In the genomic region with DNA sequence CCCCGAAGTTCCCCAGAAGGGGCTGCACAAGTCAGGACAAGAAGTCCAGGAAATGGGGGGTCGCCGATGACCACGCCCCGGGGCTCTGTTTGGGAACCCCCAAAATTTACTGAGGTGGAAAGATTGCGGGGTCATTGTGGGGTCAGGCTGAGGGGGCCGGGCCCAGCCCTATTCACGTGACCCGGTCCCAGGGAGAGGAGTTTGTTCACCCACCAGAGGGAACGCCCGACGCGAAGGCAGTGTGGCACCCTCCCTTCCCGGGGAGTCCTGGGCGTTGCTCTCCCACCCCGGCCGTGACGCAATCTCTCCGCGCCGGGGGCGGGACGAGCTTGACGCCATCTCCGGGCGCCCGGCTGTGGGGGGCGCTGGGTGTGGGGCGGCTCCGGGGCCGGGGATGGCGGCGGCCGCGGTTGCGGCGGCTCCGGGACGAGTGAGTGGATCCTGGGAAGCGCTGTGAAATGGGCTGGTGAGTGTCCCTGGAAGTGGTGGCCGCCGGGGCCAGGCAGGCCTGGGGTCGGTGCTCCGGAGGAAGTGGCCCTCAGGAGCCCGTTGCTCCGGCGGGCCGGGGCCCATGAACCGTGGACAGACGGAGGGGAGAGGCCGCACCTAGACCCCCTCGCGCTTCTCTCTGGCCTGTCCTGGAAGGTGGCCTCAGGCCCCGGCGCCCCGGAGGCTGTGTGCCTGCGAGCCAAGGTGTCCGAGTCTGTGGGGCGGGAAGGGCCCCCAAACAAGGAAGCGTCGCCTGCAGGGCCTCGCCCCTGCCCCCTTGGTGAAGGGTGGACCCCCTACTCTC, we compare ENCODE assay signal across 8 cellular contexts. TPM values are rescaled to one million over a fixed set of nuclear protein-coding genes. Genes with fewer than 3 reads are reported as not detected.
DNase-seq lines count a peak whose midpoint lies in the region; ATAC-seq and TF ChIP-seq lines count a peak whose summit lies in the region.

TSS of gene ATXN1L (plus strand) at position 338 of the 793 bp plus-strand sequence. CDS start 3,765 bp downstream, outside the sequence.

- H3K4me3 Mint-ChIP-seq in CD8-positive, alpha-beta T cell, result peak within 1 kb of the TSS; percentile 90
- H3K4me3 Mint-ChIP-seq in effector memory CD8-positive, alpha-beta T cell, result peak within 1 kb of the TSS; percentile 94 to 98
- H3K4me3 Mint-ChIP-seq in memory B cell, result peak within 1 kb of the TSS; percentile 93

- H3K27ac ChIP-seq in CD8-positive, alpha-beta T cell (ENCODE audit: low read depth, low read length), result peak within 1 kb of the TSS; percentile 88

- H3K36me3 ChIP-seq in CD8-positive, alpha-beta T cell (ENCODE audit: insufficient read depth, low read length), result peaks cover 8% of the 10 kb centered on the region

- no peaks in the 10 kb centered on the region for H3K9me3 Mint-ChIP-seq in CD8-positive, alpha-beta T cell
- no peaks in the 10 kb centered on the region for H3K9me3 Mint-ChIP-seq in effector memory CD8-positive, alpha-beta T cell
- no peaks in the 10 kb centered on the region for H3K9me3 Mint-ChIP-seq in memory B cell

- no peaks in the 10 kb centered on the region for H3K9me3 ChIP-seq in CD8-positive, alpha-beta T cell (ENCODE audit: low read length)

- H3K4me1 Mint-ChIP-seq in CD8-positive, alpha-beta T cell (ENCODE audit: low read depth), result peaks cover 39% of the 10 kb centered on the region
- peaks cover 18 to 35% of the 10 kb centered on the region in 2 donors for H3K4me1 Mint-ChIP-seq in effector memory CD8-positive, alpha-beta T cell (ENCODE audit: low read depth in 2 of 2)
- H3K4me1 Mint-ChIP-seq in memory B cell, result peaks cover 41% of the 10 kb centered on the region

- TF ChIP-seq CTCF in CD8-positive, alpha-beta T cell (IDR thresholded peaks at IDR 0.05), result peak; percentile 12

- intact Hi-C loops in CD8-positive, alpha-beta T cell (cut with DNase I, micrococcal nuclease), result loop anchor here (1.0 to 2.0 kb wide), 5 partner anchors 36 to 163 kb away; partner anchors contain the start of genes IST1 (in 2 of the 2) and DHODH (in 1 of the 2)

- no peaks in the 10 kb centered on the region for H3K27me3 Mint-ChIP-seq in CD8-positive, alpha-beta T cell (ENCODE audit: low read depth)
- H3K27me3 Mint-ChIP-seq in effector memory CD8-positive, alpha-beta T cell, result no peaks in the 10 kb centered on the region
- H3K27me3 Mint-ChIP-seq in memory B cell, result no peaks in the 10 kb centered on the region

- DNase-seq in CD8-positive, alpha-beta T cell, result peak; percentile 88 to 98 (median 92)
- DNase-seq in HK-2 (ENCODE audit: unreplicated experiment) (peak; percentile 90), NK-92 (lab: John Stamatoyannopoulos, UW; ENCODE audit: unreplicated experiment) (peak; percentile 31), memory B cell (ENCODE audit: low spot score in 2 of 2) (peak; percentile 94 to 100)
- peak; percentile 91 to 97 (median 97) for DNase-seq in effector memory CD8-positive, alpha-beta T cell
- peak; percentile 86 for DNase-seq in stimulated activated CD8-positive, alpha-beta memory T cell treated with anti-CD3 and anti-CD28 coated beads, Interleukin-12 subunit alpha, Interleukin-12 subunit beta, amount 100 ng/mL, for 1 hour (ENCODE audit: low read depth)

- CTCF ChIA-PET in CD8-positive, alpha-beta T cell (lab: Charles Lee), result interaction anchor here (6.5 kb wide), 1 partner anchor 36 kb away, joined by 51 read pairs; the partner anchor contains the start of gene ZNF821
- CTCF ChIA-PET in activated CD8-positive, alpha-beta memory T cell treated with anti-CD3 and anti-CD28 coated beads for 36 hours (lab: Charles Lee), result interaction anchor here (0.8 to 2.5 kb wide), 2 partner anchors 11 to 37 kb away, joined by 3 to 9 read pairs; no protein-coding TSS in a partner anchor

- peak within 1 kb of the TSS; percentile 87 for H3K4me3 ChIP-seq in CD8-positive, alpha-beta T cell (ENCODE audit: low read depth, low read length)

- H3K27me3 ChIP-seq in CD8-positive, alpha-beta T cell (ENCODE audit: insufficient read depth, low read length), result no peaks in the 10 kb centered on the region

- peaks cover 16% of the 10 kb centered on the region for H3K4me1 ChIP-seq in CD8-positive, alpha-beta T cell (ENCODE audit: insufficient read depth, low read length)

- ATAC-seq in CD8-positive, alpha-beta T cell, result peak; percentile 94
- ATAC-seq in GM19455 (IDR thresholded peaks at IDR 0.05; ENCODE audit: unreplicated experiment), result peak; percentile 60
- peak; percentile 93 for ATAC-seq in effector memory CD8-positive, alpha-beta T cell (replicated peaks)
- ATAC-seq in memory B cell (ENCODE audit: low read depth), result peak; percentile 87

- H3K27ac Mint-ChIP-seq in CD8-positive, alpha-beta T cell, result peak within 1 kb of the TSS; percentile 94
- H3K27ac Mint-ChIP-seq in effector memory CD8-positive, alpha-beta T cell, result peak within 1 kb of the TSS; percentile 97 to 98
- H3K27ac Mint-ChIP-seq in memory B cell, result peak within 1 kb of the TSS; percentile 98

- POLR2A ChIA-PET in CD8-positive, alpha-beta T cell (lab: Charles Lee), result interaction anchor here (0.6 to 4.1 kb wide), 8 partner anchors 9 to 360 kb away, joined by 3 to 46 read pairs (median 6); partner anchors contain the start of genes AP1G1, IST1 and ZNF821
- POLR2A ChIA-PET in activated CD8-positive, alpha-beta memory T cell treated with anti-CD3 and anti-CD28 coated beads for 36 hours (lab: Charles Lee), result interaction anchor here (0.5 to 1.6 kb wide), 4 partner anchors 10 to 40 kb away, joined by 3 to 6 read pairs (median 4); no protein-coding TSS in a partner anchor

- peaks cover 29% of the 10 kb centered on the region for H3K36me3 Mint-ChIP-seq in CD8-positive, alpha-beta T cell
- H3K36me3 Mint-ChIP-seq in effector memory CD8-positive, alpha-beta T cell (ENCODE audit: insufficient read depth), result peaks cover 45% of the 10 kb centered on the region
- peaks cover 25% of the 10 kb centered on the region for H3K36me3 Mint-ChIP-seq in memory B cell

RNA-seq across cellular contexts. Expression of gene ATXN1L, which starts in this region (rescaled TPM):
- 10 to 100 TPM; 64.9 to 67.4 TPM for total RNA-seq in CD8-positive, alpha-beta T cell
- total RNA-seq in activated CD8-positive, alpha-beta memory T cell treated with anti-CD3 and anti-CD28 coated beads for 36 hours, result 10 to 100 TPM; 16.5 to 16.6 TPM

Comparison
In these comparisons a context has a peak if more than half of its experiments do, and no peak if none do; other contexts are left out.
1. Peak in every context shown above with its lines: DNase-seq, ATAC-seq, H3K4me3 ChIP-seq and H3K27ac ChIP-seq.
2. DNase-seq: peak in every context shown above with its lines; median percentile 97 in effector memory CD8-positive, alpha-beta T cell; 97 in memory B cell; 92 in CD8-positive, alpha-beta T cell; 90 in HK-2; 86 in stimulated activated CD8-positive, alpha-beta memory T cell treated with anti-CD3 and anti-CD28 coated beads, Interleukin-12 subunit alpha, Interleukin-12 subunit beta, amount 100 ng/mL, for 1 hour; 31 in NK-92.